ENCODE assay signal across 36 cellular contexts in the genomic region with DNA sequence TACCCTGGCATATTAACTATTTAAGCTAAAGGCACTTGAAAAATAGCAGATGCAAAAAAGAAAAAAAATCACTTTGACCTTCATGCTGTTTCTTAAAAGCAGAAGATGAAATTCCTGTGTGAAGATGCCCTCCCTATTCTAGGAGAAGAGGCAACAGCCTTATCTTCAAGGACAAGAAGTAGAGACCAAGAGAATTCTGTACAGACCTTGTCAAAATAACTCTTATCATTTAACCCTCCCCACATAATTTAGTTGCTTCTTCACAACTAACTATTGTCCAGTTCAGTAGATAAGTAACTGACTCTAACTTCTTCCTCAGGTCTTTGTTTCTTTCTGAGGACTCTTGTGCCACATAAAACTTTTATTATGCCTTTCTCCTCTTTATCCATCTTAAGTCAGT.
"Had no signal": no experiment of that assay in that cellular context is flagged by ENCODE, and none has a peak within 500 bp of the region (broad histone marks: within the 10 kb centered on the region; RNA-seq: fewer than 3 reads in every experiment).

No MANE protein-coding gene starts in this region.

- H3K27me3 ChIP-seq: adrenal gland, body of pancreas, brain microvascular endothelial cell, breast epithelium had no signal

- H3K4me3 ChIP-seq: adrenal gland, body of pancreas, breast epithelium had no signal

- H3K4me1 ChIP-seq: adrenal gland, body of pancreas, breast epithelium had no signal

- FAIRE-seq: astrocyte, TTC549 had no signal

- H3K36me3 ChIP-seq: adrenal gland, brain microvascular endothelial cell, breast epithelium, WERI-Rb-1 had no signal

- H3K27ac ChIP-seq: adrenal gland, body of pancreas, brain microvascular endothelial cell, breast epithelium, WERI-Rb-1 had no signal

- ATAC-seq: activated CD4-positive, alpha-beta T cell treated with anti-CD3 and anti-CD28 coated beads for 36 hours; activated CD4-positive, CD25-positive, alpha-beta regulatory T cell treated with anti-CD3 and anti-CD28 coated beads, Interleukin-2, amount 50 U/mL, for 24 hours; activated CD8-positive, alpha-beta memory T cell treated with anti-CD3 and anti-CD28 coated beads, Interleukin-2, amount 10 ng/mL, durations not matched to agents 7 days and 5 days; activated CD8-positive, alpha-beta T cell treated with anti-CD3 and anti-CD28 coated beads, Interleukin-2, amount 10 ng/mL, durations not matched to agents 7 days and 5 days; activated naive CD4-positive, alpha-beta T cell treated with anti-CD3 and anti-CD28 coated beads, Interleukin-2, amount 50 U/mL, for 72 hours; activated T-cell treated with anti-CD3 and anti-CD28 coated beads, Interleukin-2, amount 50 U/mL, for 72 hours; activated T-helper 17 cell treated with anti-CD3 and anti-CD28 coated beads, Interleukin-2, amount 50 U/mL, for 72 hours; body of pancreas; WTC11 had no signal

- H3K9me3 ChIP-seq: adrenal gland, body of pancreas, breast epithelium had no signal

- DNase-seq: activated CD4-positive, alpha-beta memory T cell treated with anti-CD3 and anti-CD28 coated beads, Interleukin-2, amount 10 ng/mL, durations not matched to agents 7 days and 5 days; activated CD4-positive, alpha-beta T cell treated with anti-CD3 and anti-CD28 coated beads for 1 hour; activated CD4-positive, alpha-beta T cell treated with anti-CD3 and anti-CD28 coated beads for 36 hours; activated CD4-positive, alpha-beta T cell treated with anti-CD3 and anti-CD28 coated beads for 48 hours; activated CD4-positive, alpha-beta T cell treated with anti-CD3 and anti-CD28 coated beads, Interleukin-2, amount 10 ng/mL, durations not matched to agents 7 days and 5 days; activated CD4-positive, alpha-beta T cell treated with anti-CD3 and anti-CD28 coated beads, Interleukin-2, amount 50 U/mL, for 48 hours; activated CD4-positive, CD25-positive, alpha-beta regulatory T cell; activated CD8-positive, alpha-beta memory T cell treated with anti-CD3 and anti-CD28 coated beads for 24 hours; activated CD8-positive, alpha-beta memory T cell treated with anti-CD3 and anti-CD28 coated beads, Interleukin-2, amount 10 ng/mL, durations not matched to agents 7 days and 5 days; activated CD8-positive, alpha-beta memory T cell treated with anti-CD3 and anti-CD28 coated beads, Interleukin-2, amount 50 U/mL, for 48 hours; activated CD8-positive, alpha-beta T cell treated with anti-CD3 and anti-CD28 coated beads, Interleukin-2, amount 10 ng/mL, durations not matched to agents 7 days and 5 days; activated effector memory CD4-positive, alpha-beta T cell treated with anti-CD3 and anti-CD28 coated beads, Interleukin-2, amount 50 U/mL, for 16 hours; activated gamma-delta T cell treated with Interleukin-2 at 50 U/mL for 16 hours; activated naive CD4-positive, alpha-beta T cell; activated naive CD4-positive, alpha-beta T cell treated with anti-CD3 and anti-CD28 coated beads for 36 hours; activated naive CD4-positive, alpha-beta T cell treated with anti-CD3 and anti-CD28 coated beads, Interleukin-2, amount 50 U/mL, for 16 hours; activated naive CD8-positive, alpha-beta T cell treated with anti-CD3 and anti-CD28 coated beads for 36 hours; activated T-cell treated with anti-CD3 and anti-CD28 coated beads, Interleukin-2, amount 50 U/mL, for 24 hours; activated T-cell treated with anti-CD3 and anti-CD28 coated beads, Interleukin-2, amount 50 U/mL, for 72 hours; adrenal gland; amniotic stem cell; aorta; body of pancreas; brain microvascular endothelial cell; central memory CD4-positive, alpha-beta T cell; T-helper 1 cell; T-helper 2 cell; T-helper 9 cell; WERI-Rb-1 had no signal
